Comparison of ENCODE assay signal across 13 cellular contexts in the genomic region with DNA sequence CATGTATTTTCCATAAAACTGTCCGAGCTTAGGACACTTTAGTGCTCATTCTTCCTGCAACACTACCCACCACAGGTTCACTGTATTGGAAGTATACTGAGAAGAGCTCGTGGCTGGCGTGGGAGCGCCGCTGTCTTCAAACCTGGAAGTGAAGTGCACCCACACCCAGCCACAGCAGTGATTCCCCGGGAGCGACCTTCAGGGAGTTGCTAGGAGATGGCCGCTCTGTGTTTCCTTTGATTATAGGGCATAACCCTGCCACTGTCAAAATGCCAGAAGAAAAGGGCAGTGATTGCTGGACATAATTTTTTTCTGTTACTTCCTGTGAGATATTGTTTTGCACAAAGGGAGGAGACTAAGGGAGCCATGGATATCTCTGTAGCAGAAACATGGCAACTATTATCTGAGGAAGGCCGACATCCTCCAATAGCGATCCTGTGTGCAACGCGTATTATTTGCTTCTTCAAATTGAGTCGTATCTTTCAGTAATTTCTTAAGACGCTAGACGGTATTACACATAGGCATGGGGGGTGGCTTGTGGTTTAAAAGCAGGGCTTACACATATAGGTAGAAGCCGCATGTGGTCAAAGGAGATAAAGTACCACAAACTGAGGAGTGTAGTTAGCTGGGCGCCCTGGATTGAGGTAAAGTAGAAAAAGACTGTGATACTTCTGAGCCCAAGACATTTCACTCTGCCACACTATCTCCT.
DNase-seq lines count a peak whose midpoint lies in the region; ATAC-seq and TF ChIP-seq lines count a peak whose summit lies in the region.
"Had no signal": no experiment of that assay in that cellular context is flagged by ENCODE, and none has a peak within 500 bp of the region (broad histone marks: within the 10 kb centered on the region; RNA-seq: fewer than 3 reads in every experiment).

No MANE protein-coding gene starts in this region.

- POLR2A ChIA-PET in OCI-LY7 (lab: Charles Lee), result no interaction called here

- H3K79me2 ChIP-seq in OCI-LY7 (ENCODE audit: insufficient read depth, low read depth, low read length) (no peaks in the 10 kb centered on the region), osteoblast (ENCODE audit: insufficient read depth, low read length) (no peaks in the 10 kb centered on the region)

- H3K27ac Mint-ChIP-seq in chondrocyte (ENCODE audit: unreplicated experiment), result no peak overlapping the region
- H3K27ac Mint-ChIP-seq: activated B cell treated with CpG ODN at 0.5 μM for 24 hours; activated naive CD4-positive, alpha-beta T cell treated with anti-CD3 and anti-CD28 coated beads for 36 hours had no signal

- CTCF ChIA-PET in OCI-LY7 (lab: Charles Lee; ENCODE audit: unreplicated experiment), result no interaction called here

- WGBS in esophagus muscularis mucosa, result 91% methylated on average over 17 of the region's 17 CpGs

- no peak overlapping the region for H3K4me3 Mint-ChIP-seq in chondrocyte (ENCODE audit: unreplicated experiment)
- H3K4me3 Mint-ChIP-seq: activated B cell treated with CpG ODN at 0.5 μM for 24 hours; activated naive CD4-positive, alpha-beta T cell treated with anti-CD3 and anti-CD28 coated beads for 36 hours had no signal

- H3K36me3 ChIP-seq in esophagus muscularis mucosa, result no peaks in the 10 kb centered on the region
- H3K36me3 ChIP-seq in lower lobe of right lung, result no peaks in the 10 kb centered on the region
- H3K36me3 ChIP-seq in breast epithelium, result no peaks in the 10 kb centered on the region
- no peaks in the 10 kb centered on the region for H3K36me3 ChIP-seq in OCI-LY7 (ENCODE audit: insufficient read depth, low read length)
- no peaks in the 10 kb centered on the region for H3K36me3 ChIP-seq in osteoblast (ENCODE audit: insufficient read depth, low read length)
- H3K36me3 ChIP-seq: neutrophil had no signal

- no peak for TF ChIP-seq POLR2A in esophagus muscularis mucosa (IDR thresholded peaks at IDR 0.05; ENCODE audit: low read depth)
- no peak for TF ChIP-seq POLR2A in breast epithelium (IDR thresholded peaks at IDR 0.05)

- H3K4me3 ChIP-seq in esophagus muscularis mucosa (no peak overlapping the region), lower lobe of right lung (no peak overlapping the region), breast epithelium (no peak overlapping the region), OCI-LY7 (ENCODE audit: low read depth, low read length, poor library complexity, severe bottlenecking) (no peak overlapping the region), osteoblast (ENCODE audit: insufficient read depth, low read length) (no peak overlapping the region)

- no peaks in the 10 kb centered on the region for H4K20me1 ChIP-seq in OCI-LY7 (ENCODE audit: insufficient read depth, low read length)
- H4K20me1 ChIP-seq in osteoblast (ENCODE audit: insufficient read depth, low read length), result no peaks in the 10 kb centered on the region

- ATAC-seq in Right ventricle myocardium inferior (peak; percentile 62), lower lobe of right lung (peak; percentile 21 to 34)

- peaks cover 42% of the 10 kb centered on the region for H3K4me1 Mint-ChIP-seq in chondrocyte (ENCODE audit: low read depth)
- H3K4me1 Mint-ChIP-seq: activated B cell treated with CpG ODN at 0.5 μM for 24 hours had no signal

- H3K4me2 ChIP-seq in OCI-LY7 (ENCODE audit: low read length), result no peak overlapping the region
- H3K4me2 ChIP-seq in osteoblast (ENCODE audit: insufficient read depth, low read length), result no peak overlapping the region

- no peak for TF ChIP-seq EP300 in esophagus muscularis mucosa (IDR thresholded peaks at IDR 0.05)

- TF ChIP-seq CTCF in esophagus muscularis mucosa (IDR thresholded peaks at IDR 0.05) (no peak), lower lobe of right lung (IDR thresholded peaks at IDR 0.05) (no peak), breast epithelium (IDR thresholded peaks at IDR 0.05) (no peak), chondrocyte (IDR thresholded peaks at IDR 0.05) (no peak), OCI-LY7 (conservative IDR thresholded peaks at IDR 0.05; ENCODE audit: low read length) (no peak), osteoblast (IDR thresholded peaks at IDR 0.05; ENCODE audit: extremely low read depth, low read depth, low read length) (no peak)

- no peaks in the 10 kb centered on the region for H3K9me2 ChIP-seq in OCI-LY7 (ENCODE audit: insufficient read depth, low read length)

- H3K9me3 ChIP-seq in esophagus muscularis mucosa (no peaks in the 10 kb centered on the region), lower lobe of right lung (no peaks in the 10 kb centered on the region), breast epithelium (no peaks in the 10 kb centered on the region), OCI-LY7 (ENCODE audit: low read length) (no peaks in the 10 kb centered on the region), osteoblast (ENCODE audit: low read depth, low read length) (no peaks in the 10 kb centered on the region)
- H3K9me3 ChIP-seq: neutrophil had no signal

- H3K4me1 ChIP-seq in esophagus muscularis mucosa (peaks cover 55 to 74% (median 63%) of the 10 kb centered on the region in 4 donors), lower lobe of right lung (peaks cover 48% of the 10 kb centered on the region), breast epithelium (peaks cover 0 to 8% of the 10 kb centered on the region in 2 donors), OCI-LY7 (ENCODE audit: insufficient read depth, low read length, poor library complexity, severe bottlenecking) (no peaks in the 10 kb centered on the region), osteoblast (ENCODE audit: insufficient read depth, low read length) (peaks cover 6% of the 10 kb centered on the region)

- peak overlapping the region; percentile 50 to 86 (median 68) for H3K27ac ChIP-seq in esophagus muscularis mucosa (replicated peaks in 1 of 4)
- peak overlapping the region; percentile 71 for H3K27ac ChIP-seq in lower lobe of right lung
- peak overlapping the region in 1 of 2 donors; percentile 27 for H3K27ac ChIP-seq in breast epithelium
- H3K27ac ChIP-seq in OCI-LY7 (ENCODE audit: low read depth, low read length, poor library complexity, severe bottlenecking), result no peak overlapping the region
- no peak overlapping the region for H3K27ac ChIP-seq in osteoblast (ENCODE audit: low read depth, low read length)
- H3K27ac ChIP-seq: neutrophil had no signal

- H2AFZ ChIP-seq in OCI-LY7 (ENCODE audit: low read length) (no peak overlapping the region), osteoblast (ENCODE audit: low read length) (no peak overlapping the region)

- H3K27me3 Mint-ChIP-seq in chondrocyte (ENCODE audit: low read depth), result no peaks in the 10 kb centered on the region

- no TSS peak for BruUV-seq in OCI-LY7 (replicated peaks; lab: Mats Ljungman, UMichigan)

- DNase-seq in Right ventricle myocardium inferior (ENCODE audit: missing footprints) (peak; percentile 60), cardiac septum (ENCODE audit: low spot score) (no peak), esophagus muscularis mucosa (ENCODE audit: extremely low spot score) (no peak), lower lobe of right lung (no peak), breast epithelium (ENCODE audit: low spot score in 2 of 2) (no peak), chondrocyte (ENCODE audit: low spot score) (no peak), OCI-LY7 (ENCODE audit: low spot score) (no peak), osteoblast (ENCODE audit: insufficient read length, low spot score, missing footprints) (no peak)
- DNase-seq: activated B cell treated with CpG ODN at 0.5 μM for 24 hours; activated naive CD4-positive, alpha-beta T cell treated with anti-CD3 and anti-CD28 coated beads for 36 hours; Kasumi-1; mammary epithelial cell had no signal

- intact Hi-C loops in Right ventricle myocardium inferior (cut with DNase I) (loop anchor here (5.0 kb wide), 1 partner anchor 60 kb away; no protein-coding TSS in a partner anchor), cardiac septum (cut with DNase I) (no loop called here), esophagus muscularis mucosa (cut with DNase I) (no loop called here), lower lobe of right lung (cut with DNase I) (no loop called here), breast epithelium (cut with DNase I; ENCODE audit: low total_unique reads) (no loop called here), OCI-LY7 (cut with micrococcal nuclease; ENCODE audit: unreplicated experiment) (no loop called here)

- H3K27me3 ChIP-seq in esophagus muscularis mucosa (no peaks in the 10 kb centered on the region), lower lobe of right lung (ENCODE audit: low read depth) (no peaks in the 10 kb centered on the region), breast epithelium (no peaks in the 10 kb centered on the region), osteoblast (ENCODE audit: insufficient read depth, low read length) (no peaks in the 10 kb centered on the region)

- peaks cover 5% of the 10 kb centered on the region for H3K36me3 Mint-ChIP-seq in chondrocyte (ENCODE audit: low read depth)

- H3K9me3 Mint-ChIP-seq in chondrocyte (ENCODE audit: low read depth), result no peaks in the 10 kb centered on the region
- H3K9me3 Mint-ChIP-seq: activated B cell treated with CpG ODN at 0.5 μM for 24 hours; activated naive CD4-positive, alpha-beta T cell treated with anti-CD3 and anti-CD28 coated beads for 36 hours had no signal

Comparison
In these comparisons a context has a peak if more than half of its experiments do, and no peak if none do; other contexts are left out.
1. H3K27ac ChIP-seq: peak in esophagus muscularis mucosa (4 of 4) and lower lobe of right lung (single experiment); none in OCI-LY7 (single experiment) and osteoblast (single experiment).